Comparison of ENCODE assay signal across 11 cellular contexts in genomic region chr12:62537544-62537943, GRCh38.
DNase-seq lines count a peak whose midpoint lies in the region; ATAC-seq, FAIRE-seq and TF ChIP-seq lines count a peak whose summit lies in the region.
"Had no signal": no experiment of that assay in that cellular context is flagged by ENCODE, and none has a peak within 500 bp of the region (broad histone marks: within the 10 kb centered on the region; RNA-seq: fewer than 3 reads in every experiment).

No MANE protein-coding gene starts in this region.

- no peak overlapping the region for H3K56ac ChIP-seq in mesendoderm (ENCODE audit: low read length)

- no peak overlapping the region for H3K4me2 ChIP-seq in mesendoderm (ENCODE audit: low read length)

- TF ChIP-seq POLR2A in H54 (IDR thresholded peaks at IDR 0.05; ENCODE audit: low read depth, low read length) = no peak

- no peak for ATAC-seq in activated CD8-positive, alpha-beta memory T cell treated with anti-CD3 and anti-CD28 coated beads, Interleukin-2, amount 10 ng/mL, durations not matched to agents 7 days and 5 days
- ATAC-seq in HG03196 (IDR thresholded peaks at IDR 0.05; ENCODE audit: unreplicated experiment) = no peak

- WGBS in mesendoderm (ENCODE audit: extremely low coverage, insufficient coverage, low lambda C conversion rate) = no CpG with 5 or more reads among the region's 2 CpGs

- no peak overlapping the region for H3K18ac ChIP-seq in mesendoderm (ENCODE audit: low read length)

- no peak overlapping the region for H2BK15ac ChIP-seq in mesendoderm (replicated peaks; ENCODE audit: low read depth)

- no peak overlapping the region for H3K4ac ChIP-seq in mesendoderm (ENCODE audit: low read depth, low read length)

- H3K27ac ChIP-seq in mesendoderm (ENCODE audit: low read depth, low read length) = no peak overlapping the region

- H3K79me2 ChIP-seq in mesendoderm (ENCODE audit: control insufficient read depth, insufficient read depth, low read length) = no peaks in the 10 kb centered on the region

- no peak overlapping the region for H3K23ac ChIP-seq in mesendoderm (ENCODE audit: low read length)

- peaks cover 35% of the 10 kb centered on the region for H3K36me3 Mint-ChIP-seq in activated CD8-positive, alpha-beta memory T cell treated with anti-CD3 and anti-CD28 coated beads, Interleukin-2, amount 10 ng/mL, durations not matched to agents 7 days and 5 days

- H3K27me3 ChIP-seq in BJ (ENCODE audit: control insufficient read depth, insufficient read depth, low read length) = no peaks in the 10 kb centered on the region
- no peaks in the 10 kb centered on the region for H3K27me3 ChIP-seq in bronchial epithelial cell (ENCODE audit: control insufficient read depth, insufficient read depth, low read length)
- H3K27me3 ChIP-seq in mesendoderm (ENCODE audit: insufficient read depth, low read length, poor library complexity) = no peaks in the 10 kb centered on the region
- H3K27me3 ChIP-seq: esophagus muscularis mucosa had no signal

- H2AK5ac ChIP-seq in mesendoderm (ENCODE audit: low read length) = no peak overlapping the region

- no peak overlapping the region for H4K5ac ChIP-seq in mesendoderm (ENCODE audit: low read length)

- peaks cover 3% of the 10 kb centered on the region for H3K4me1 Mint-ChIP-seq in activated CD8-positive, alpha-beta memory T cell treated with anti-CD3 and anti-CD28 coated beads, Interleukin-2, amount 10 ng/mL, durations not matched to agents 7 days and 5 days

- H2BK120ac ChIP-seq in mesendoderm (ENCODE audit: low read depth, low read length) = no peak overlapping the region

- H3K9ac ChIP-seq in mesendoderm (ENCODE audit: low read length) = no peak overlapping the region

- DNase-seq in BJ (ENCODE audit: low read depth) (peak; percentile 10), M059J (ENCODE audit: low read depth) (peak; percentile 57), bronchial epithelial cell (ENCODE audit: low read depth) (peak; percentile 35), lung microvascular endothelial cell (ENCODE audit: low read depth in 2 of 2) (peak; percentile 42 to 74), mesendoderm (no peak), H54 (ENCODE audit: insufficient read length, low spot score) (no peak)
- DNase-seq in activated CD8-positive, alpha-beta memory T cell treated with anti-CD3 and anti-CD28 coated beads, Interleukin-2, amount 10 ng/mL, durations not matched to agents 7 days and 5 days = no peak
- DNase-seq: activated T-cell treated with anti-CD3 and anti-CD28 coated beads, Interleukin-2, amount 50 U/mL, for 24 hours; NCI-H1694 had no signal

- H3K4me1 ChIP-seq in mesendoderm (ENCODE audit: control insufficient read depth, low read depth, low read length) = no peaks in the 10 kb centered on the region

- H3K36me3 ChIP-seq in BJ (ENCODE audit: control insufficient read depth, insufficient read depth, low read length) = peaks cover 2% of the 10 kb centered on the region
- H3K36me3 ChIP-seq in bronchial epithelial cell (ENCODE audit: control insufficient read depth, insufficient read depth, low read length) = peaks cover 1% of the 10 kb centered on the region
- H3K36me3 ChIP-seq in mesendoderm (ENCODE audit: control insufficient read depth, insufficient read depth, low read length) = no peaks in the 10 kb centered on the region

- no peak overlapping the region for H2BK5ac ChIP-seq in mesendoderm (ENCODE audit: low read length)

- TF ChIP-seq CTCF in BJ (IDR thresholded peaks at IDR 0.05; ENCODE audit: insufficient read depth, low read depth, low read length) (no peak), bronchial epithelial cell (IDR thresholded peaks at IDR 0.05; ENCODE audit: insufficient read depth, low read length, severe bottlenecking) (no peak)

- H3K9me3 Mint-ChIP-seq in activated CD8-positive, alpha-beta memory T cell treated with anti-CD3 and anti-CD28 coated beads, Interleukin-2, amount 10 ng/mL, durations not matched to agents 7 days and 5 days (ENCODE audit: low read depth) = no peaks in the 10 kb centered on the region
- H3K9me3 Mint-ChIP-seq: activated T-cell treated with anti-CD3 and anti-CD28 coated beads, Interleukin-2, amount 50 U/mL, for 24 hours had no signal

- H3K27me3 Mint-ChIP-seq in activated CD8-positive, alpha-beta memory T cell treated with anti-CD3 and anti-CD28 coated beads, Interleukin-2, amount 10 ng/mL, durations not matched to agents 7 days and 5 days = no peaks in the 10 kb centered on the region
- H3K27me3 Mint-ChIP-seq: activated T-cell treated with anti-CD3 and anti-CD28 coated beads, Interleukin-2, amount 50 U/mL, for 24 hours had no signal

- POLR2A ChIA-PET in BJ (lab: Charles Lee) = no interaction called here

- H3K79me1 ChIP-seq in mesendoderm (ENCODE audit: low read length) = no peaks in the 10 kb centered on the region

- H4K8ac ChIP-seq in mesendoderm (ENCODE audit: low read depth, low read length) = no peak overlapping the region

- H3K4me3 ChIP-seq in BJ (ENCODE audit: low read depth, low read length) (no peak overlapping the region), bronchial epithelial cell (ENCODE audit: low read depth, low read length) (no peak overlapping the region), mesendoderm (ENCODE audit: low read length) (no peak overlapping the region)
- H3K4me3 ChIP-seq: esophagus muscularis mucosa had no signal

- CTCF ChIA-PET in BJ (lab: Yijun Ruan, JAX) = interaction anchor here (1.1 kb wide), 1 partner anchor 44 kb away, joined by 3 read pairs; no protein-coding TSS in a partner anchor
- CTCF ChIA-PET in activated CD8-positive, alpha-beta memory T cell treated with anti-CD3 and anti-CD28 coated beads, Interleukin-2, amount 10 ng/mL, durations not matched to agents 7 days and 5 days (lab: Charles Lee) = interaction anchor here (1.2 kb wide), 1 partner anchor 257 kb away, joined by 4 read pairs; no protein-coding TSS in a partner anchor

- no peak overlapping the region for H3K4me3 Mint-ChIP-seq in activated CD8-positive, alpha-beta memory T cell treated with anti-CD3 and anti-CD28 coated beads, Interleukin-2, amount 10 ng/mL, durations not matched to agents 7 days and 5 days
- H3K4me3 Mint-ChIP-seq: activated T-cell treated with anti-CD3 and anti-CD28 coated beads, Interleukin-2, amount 50 U/mL, for 24 hours had no signal

- H3K27ac Mint-ChIP-seq in activated CD8-positive, alpha-beta memory T cell treated with anti-CD3 and anti-CD28 coated beads, Interleukin-2, amount 10 ng/mL, durations not matched to agents 7 days and 5 days = no peak overlapping the region
- H3K27ac Mint-ChIP-seq: activated T-cell treated with anti-CD3 and anti-CD28 coated beads, Interleukin-2, amount 50 U/mL, for 24 hours had no signal

- FAIRE-seq in bronchial epithelial cell (lab: Jason Lieb, UNC) = no peak
- FAIRE-seq in H54 (lab: Jason Lieb, UNC) = no peak

Comparison
In these comparisons a context has a peak if more than half of its experiments do, and no peak if none do; other contexts are left out.
1. DNase-seq: peak in BJ (single experiment), M059J (single experiment), bronchial epithelial cell (single experiment) and lung microvascular endothelial cell (2 of 2); none in activated CD8-positive, alpha-beta memory T cell treated with anti-CD3 and anti-CD28 coated beads, Interleukin-2, amount 10 ng/mL, durations not matched to agents 7 days and 5 days (single experiment), mesendoderm (single experiment) and H54 (single experiment).